Comparison of ENCODE assay signal across 9 cellular contexts in the genomic region with DNA sequence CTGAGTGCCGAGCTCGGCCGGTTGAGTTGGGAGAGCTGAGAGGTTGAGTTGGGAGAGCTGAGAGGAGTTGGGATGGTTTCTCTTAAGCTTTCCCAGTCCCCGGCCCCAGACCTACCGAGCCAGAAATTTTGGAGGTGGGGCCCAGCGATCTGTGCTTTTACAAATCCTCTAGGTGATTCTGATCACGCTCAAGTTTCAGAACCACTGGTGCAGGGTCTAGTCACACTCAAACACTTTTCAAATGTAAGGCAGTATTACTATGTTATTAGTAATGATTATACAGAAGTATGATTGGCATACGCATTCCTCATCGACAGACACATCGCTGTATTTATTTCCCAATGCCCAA. TPM values are rescaled to one million over a fixed set of nuclear protein-coding genes. Genes with fewer than 3 reads are reported as not detected.
DNase-seq lines count a peak whose midpoint lies in the region; ATAC-seq, FAIRE-seq and TF ChIP-seq lines count a peak whose summit lies in the region.
"Had no signal": no experiment of that assay in that cellular context is flagged by ENCODE, and none has a peak within 500 bp of the region (broad histone marks: within the 10 kb centered on the region; RNA-seq: fewer than 3 reads in every experiment).

No MANE protein-coding gene starts in this region.

- POLR2A ChIA-PET in activated naive CD8-positive, alpha-beta T cell treated with anti-CD3 and anti-CD28 coated beads, Interleukin-2, amount 10 ng/mL, durations not matched to agents 7 days and 5 days (lab: Charles Lee) = interaction anchor here (0.6 to 1.4 kb wide), 5 partner anchors 8 to 743 kb away, joined by 4 to 11 read pairs (median 5); no protein-coding TSS in a partner anchor

- peak overlapping the region; percentile 42 for H3K4me2 ChIP-seq in keratinocyte (ENCODE audit: control insufficient read depth, extremely low read depth, insufficient read depth, low read depth, low read length)

- H3K79me2 ChIP-seq in keratinocyte (ENCODE audit: control insufficient read depth, insufficient read depth, low read length) = peaks cover 47% of the 10 kb centered on the region

- TF ChIP-seq CTCF in keratinocyte (optimal IDR thresholded peaks at IDR 0.05 in 1 of 3, IDR thresholded peaks at IDR 0.05 in 1 of 3, conservative IDR thresholded peaks at IDR 0.05 in 1 of 3; ENCODE audit: extremely low read depth in 1 of 3, insufficient read depth in 2 of 3, low read length in 3 of 3) = no peak

- H3K27ac Mint-ChIP-seq in T-helper 2 cell treated with Interferon-gamma antibody and Interleukin-4, amounts not matched to agents 5 μg/mL and 100 μg/mL, for 36 hours = peak overlapping the region; percentile 99
- peak overlapping the region; percentile 99 for H3K27ac Mint-ChIP-seq in activated naive CD8-positive, alpha-beta T cell treated with anti-CD3 and anti-CD28 coated beads, Interleukin-2, amount 10 ng/mL, durations not matched to agents 7 days and 5 days

- DNase-seq in T-helper 2 cell treated with Interferon-gamma antibody and Interleukin-4, amounts not matched to agents 5 μg/mL and 100 μg/mL, for 36 hours (ENCODE audit: low spot score) = no peak
- no peak for DNase-seq in T-helper 2 cell
- DNase-seq in activated naive CD8-positive, alpha-beta T cell treated with anti-CD3 and anti-CD28 coated beads, Interleukin-2, amount 10 ng/mL, durations not matched to agents 7 days and 5 days = no peak
- no peak for DNase-seq in keratinocyte (ENCODE audit: low read depth, low spot score)
- no peak for DNase-seq in substantia nigra (lab: John Stamatoyannopoulos, UW)
- no peak for DNase-seq in Kasumi-1 (lab: John Stamatoyannopoulos, UW)
- no peak for DNase-seq in HCEC 1CT

- peak overlapping the region; percentile 89 for H3K4me3 Mint-ChIP-seq in T-helper 2 cell treated with Interferon-gamma antibody and Interleukin-4, amounts not matched to agents 5 μg/mL and 100 μg/mL, for 36 hours
- peak overlapping the region; percentile 99 for H3K4me3 Mint-ChIP-seq in activated naive CD8-positive, alpha-beta T cell treated with anti-CD3 and anti-CD28 coated beads, Interleukin-2, amount 10 ng/mL, durations not matched to agents 7 days and 5 days

- peak overlapping the region; percentile 83 for H3K9ac ChIP-seq in keratinocyte (ENCODE audit: control insufficient read depth, extremely low read depth, insufficient read depth, low read length)

- H3K36me3 Mint-ChIP-seq in T-helper 2 cell treated with Interferon-gamma antibody and Interleukin-4, amounts not matched to agents 5 μg/mL and 100 μg/mL, for 36 hours (ENCODE audit: low read depth) = peaks cover 19% of the 10 kb centered on the region
- H3K36me3 Mint-ChIP-seq in activated naive CD8-positive, alpha-beta T cell treated with anti-CD3 and anti-CD28 coated beads, Interleukin-2, amount 10 ng/mL, durations not matched to agents 7 days and 5 days = peaks cover 8% of the 10 kb centered on the region

- no peaks in the 10 kb centered on the region for H3K9me3 ChIP-seq in keratinocyte (ENCODE audit: control insufficient read depth, low read depth, low read length)

- H3K36me3 ChIP-seq in keratinocyte (ENCODE audit: control insufficient read depth in 2 of 2, extremely low read depth in 1 of 2, insufficient read depth in 2 of 2, low read length in 2 of 2) = no peaks in the 10 kb centered on the region

- H3K4me3 ChIP-seq in keratinocyte (ENCODE audit: control insufficient read depth in 2 of 3, extremely low read depth in 1 of 3, insufficient read depth in 2 of 3, low read depth in 1 of 3, low read length in 3 of 3) = peak overlapping the region in 2 of 3 experiments; percentile 78 to 98

- no peak overlapping the region for H2AFZ ChIP-seq in keratinocyte (ENCODE audit: control insufficient read depth, low read length)

- dilution Hi-C loops in keratinocyte (cut with MboI; ENCODE audit: extremely low pct_ligation_motif_present, low sequenced_read_pairs) = no loop called here

- H3K9me1 ChIP-seq in keratinocyte (ENCODE audit: control insufficient read depth, extremely low read depth, insufficient read depth, low read length) = no peaks in the 10 kb centered on the region

- no peaks in the 10 kb centered on the region for H3K27me3 ChIP-seq in keratinocyte (ENCODE audit: control insufficient read depth, extremely low read depth, insufficient read depth, low read length)

- no peaks in the 10 kb centered on the region for H3K27me3 Mint-ChIP-seq in T-helper 2 cell treated with Interferon-gamma antibody and Interleukin-4, amounts not matched to agents 5 μg/mL and 100 μg/mL, for 36 hours (ENCODE audit: low read depth)
- no peaks in the 10 kb centered on the region for H3K27me3 Mint-ChIP-seq in activated naive CD8-positive, alpha-beta T cell treated with anti-CD3 and anti-CD28 coated beads, Interleukin-2, amount 10 ng/mL, durations not matched to agents 7 days and 5 days

- no peak for FAIRE-seq in keratinocyte (lab: Jason Lieb, UNC)
- FAIRE-seq: A204.1 had no signal

- H3K4me1 Mint-ChIP-seq in T-helper 2 cell treated with Interferon-gamma antibody and Interleukin-4, amounts not matched to agents 5 μg/mL and 100 μg/mL, for 36 hours (ENCODE audit: low read depth) = peaks cover 56% of the 10 kb centered on the region
- peaks cover 55% of the 10 kb centered on the region for H3K4me1 Mint-ChIP-seq in activated naive CD8-positive, alpha-beta T cell treated with anti-CD3 and anti-CD28 coated beads, Interleukin-2, amount 10 ng/mL, durations not matched to agents 7 days and 5 days

- peaks cover 7% of the 10 kb centered on the region for H3K4me1 ChIP-seq in keratinocyte (ENCODE audit: control insufficient read depth, extremely low read depth, insufficient read depth, low read length)

- H4K20me1 ChIP-seq in keratinocyte (ENCODE audit: control insufficient read depth, extremely low read depth, insufficient read depth, low read length) = peaks cover 6% of the 10 kb centered on the region

- peak; percentile 10 for ATAC-seq in activated naive CD8-positive, alpha-beta T cell treated with anti-CD3 and anti-CD28 coated beads, Interleukin-2, amount 10 ng/mL, durations not matched to agents 7 days and 5 days (ENCODE audit: low read depth)
- no peak for ATAC-seq in GM18909 (IDR thresholded peaks at IDR 0.05; ENCODE audit: poor library complexity, unreplicated experiment)

- no peaks in the 10 kb centered on the region for H3K9me3 Mint-ChIP-seq in T-helper 2 cell treated with Interferon-gamma antibody and Interleukin-4, amounts not matched to agents 5 μg/mL and 100 μg/mL, for 36 hours
- H3K9me3 Mint-ChIP-seq in activated naive CD8-positive, alpha-beta T cell treated with anti-CD3 and anti-CD28 coated beads, Interleukin-2, amount 10 ng/mL, durations not matched to agents 7 days and 5 days = no peaks in the 10 kb centered on the region

- H3K27ac ChIP-seq in keratinocyte (ENCODE audit: control insufficient read depth, insufficient read depth, low read length) (no peak overlapping the region), substantia nigra (ENCODE audit: low read depth, low read length, poor library complexity, severe bottlenecking) (peak overlapping the region; percentile 72)

RNA-seq across cellular contexts. Expression of gene CLINT1, which starts 0.3 kb away (rescaled TPM):
- 10 to 100 TPM; 69.7 to 70.1 TPM for total RNA-seq in activated naive CD8-positive, alpha-beta T cell treated with anti-CD3 and anti-CD28 coated beads, Interleukin-2, amount 10 ng/mL, durations not matched to agents 7 days and 5 days
- polyA plus RNA-seq in keratinocyte = 105 to 143 TPM (median 112 TPM) in 3 replicates
- 75.7 TPM for polyA plus RNA-seq in keratinocyte (2011; ENCODE audit: low read depth)
- polyA plus RNA-seq in keratinocyte (2011; cell fraction: cytosol; rRNA removed) = 79.2 and 97.0 TPM in 2 replicates
- 179 and 211 TPM in 2 replicates for polyA plus RNA-seq in keratinocyte (2011; cell fraction: nucleus; rRNA removed)
- polyA plus RNA-seq in keratinocyte (2012; ENCODE audit: low replicate concordance) = 59.0 and 62.3 TPM in 2 replicates
- 232 to 312 TPM (median 239 TPM) in 3 replicates for polyA minus RNA-seq in keratinocyte
- 71.9 TPM for polyA minus RNA-seq in keratinocyte (2011; cell fraction: cytosol; rRNA and poly(A)+ RNA removed)
- polyA minus RNA-seq in keratinocyte (2011; cell fraction: nucleus; rRNA and poly(A)+ RNA removed) = 68.0 and 102 TPM in 2 replicates
